In the genomic region with DNA sequence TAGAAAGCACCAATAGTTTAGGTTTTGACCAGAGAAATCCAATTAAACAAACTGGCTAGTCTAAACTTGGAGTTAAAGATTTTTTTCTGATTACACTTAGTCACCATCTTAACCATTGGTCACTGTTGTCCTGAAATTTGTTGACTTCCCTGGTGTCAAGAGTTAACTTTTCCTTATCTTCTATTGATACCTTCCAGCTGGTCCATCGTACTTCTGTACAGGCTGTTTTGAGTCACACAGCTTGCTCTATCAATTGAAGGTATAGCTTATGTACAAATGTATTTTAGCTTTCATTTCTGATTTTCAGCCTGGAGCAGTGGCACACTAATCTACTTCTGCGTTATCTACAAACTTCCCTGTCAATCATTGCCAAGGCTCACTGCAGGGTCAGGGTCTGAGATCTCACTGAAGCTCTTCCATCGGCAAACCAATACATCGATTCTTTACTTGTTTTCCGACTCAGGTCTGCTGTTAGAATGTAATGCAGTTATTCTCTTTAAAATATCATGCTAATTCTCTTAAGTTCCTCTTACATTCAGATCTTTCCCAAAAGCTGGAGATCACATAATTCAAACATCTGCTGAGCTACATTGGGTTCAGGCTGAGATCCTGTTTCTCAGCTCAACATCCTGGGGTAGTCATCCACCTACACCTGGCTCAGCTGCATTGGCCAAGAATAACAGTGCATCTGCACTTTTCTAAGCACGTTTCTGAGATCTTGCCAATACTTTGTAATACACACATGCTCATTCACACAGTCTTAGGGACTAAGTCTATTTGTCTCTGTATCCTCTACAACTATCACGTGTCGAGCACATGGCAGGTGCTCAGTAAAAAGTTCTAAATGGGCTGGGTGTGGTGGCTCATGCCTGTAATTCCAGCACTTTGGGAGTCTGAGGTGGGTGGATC, we compare ENCODE assay signal across 1 cellular context.
A peak's percentile ranks its signal among the peaks of the same experiment; 100 is the strongest.
TF ChIP-seq lines count a peak whose summit lies in the region.

No MANE protein-coding gene starts in this region.

TF ChIP-seq in HepG2, 621 proteins besides CTCF, POLR2A, EP300 and RAD21 (continued from another document and continues in another):
- TF ChIP-seq CEBPG (CRISPR knock-in tag; IDR thresholded peaks at IDR 0.05): no peak
- no peak for TF ChIP-seq ZNF263 (CRISPR knock-in tag; IDR thresholded peaks at IDR 0.05)
- no peak for TF ChIP-seq CHD4 (IDR thresholded peaks at IDR 0.05; ENCODE audit: borderline replicate concordance, low read length)
- TF ChIP-seq YEATS2 (CRISPR knock-in tag; IDR thresholded peaks at IDR 0.05; ENCODE audit: borderline replicate concordance): no peak
- TF ChIP-seq KDM2A (CRISPR knock-in tag; IDR thresholded peaks at IDR 0.05; ENCODE audit: borderline replicate concordance, low read depth): no peak
- TF ChIP-seq ZC3H4 (CRISPR knock-in tag; IDR thresholded peaks at IDR 0.05; ENCODE audit: borderline replicate concordance): no peak
- TF ChIP-seq, protein P1, sequence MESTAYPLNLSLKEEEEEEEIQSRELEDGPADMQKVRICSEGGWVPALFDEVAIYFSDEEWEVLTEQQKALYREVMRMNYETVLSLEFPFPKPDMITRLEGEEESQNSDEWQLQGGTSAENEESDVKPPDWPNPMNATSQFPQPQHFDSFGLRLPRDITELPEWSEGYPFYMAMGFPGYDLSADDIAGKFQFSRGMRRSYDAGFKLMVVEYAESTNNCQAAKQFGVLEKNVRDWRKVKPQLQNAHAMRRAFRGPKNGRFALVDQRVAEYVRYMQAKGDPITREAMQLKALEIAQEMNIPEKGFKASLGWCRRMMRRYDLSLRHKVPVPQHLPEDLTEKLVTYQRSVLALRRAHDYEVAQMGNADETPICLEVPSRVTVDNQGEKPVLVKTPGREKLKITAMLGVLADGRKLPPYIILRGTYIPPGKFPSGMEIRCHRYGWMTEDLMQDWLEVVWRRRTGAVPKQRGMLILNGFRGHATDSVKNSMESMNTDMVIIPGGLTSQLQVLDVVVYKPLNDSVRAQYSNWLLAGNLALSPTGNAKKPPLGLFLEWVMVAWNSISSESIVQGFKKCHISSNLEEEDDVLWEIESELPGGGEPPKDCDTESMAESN (CRISPR knock-in tag; conservative IDR thresholded peaks at IDR 0.05): no peak
- TF ChIP-seq, protein P2, sequence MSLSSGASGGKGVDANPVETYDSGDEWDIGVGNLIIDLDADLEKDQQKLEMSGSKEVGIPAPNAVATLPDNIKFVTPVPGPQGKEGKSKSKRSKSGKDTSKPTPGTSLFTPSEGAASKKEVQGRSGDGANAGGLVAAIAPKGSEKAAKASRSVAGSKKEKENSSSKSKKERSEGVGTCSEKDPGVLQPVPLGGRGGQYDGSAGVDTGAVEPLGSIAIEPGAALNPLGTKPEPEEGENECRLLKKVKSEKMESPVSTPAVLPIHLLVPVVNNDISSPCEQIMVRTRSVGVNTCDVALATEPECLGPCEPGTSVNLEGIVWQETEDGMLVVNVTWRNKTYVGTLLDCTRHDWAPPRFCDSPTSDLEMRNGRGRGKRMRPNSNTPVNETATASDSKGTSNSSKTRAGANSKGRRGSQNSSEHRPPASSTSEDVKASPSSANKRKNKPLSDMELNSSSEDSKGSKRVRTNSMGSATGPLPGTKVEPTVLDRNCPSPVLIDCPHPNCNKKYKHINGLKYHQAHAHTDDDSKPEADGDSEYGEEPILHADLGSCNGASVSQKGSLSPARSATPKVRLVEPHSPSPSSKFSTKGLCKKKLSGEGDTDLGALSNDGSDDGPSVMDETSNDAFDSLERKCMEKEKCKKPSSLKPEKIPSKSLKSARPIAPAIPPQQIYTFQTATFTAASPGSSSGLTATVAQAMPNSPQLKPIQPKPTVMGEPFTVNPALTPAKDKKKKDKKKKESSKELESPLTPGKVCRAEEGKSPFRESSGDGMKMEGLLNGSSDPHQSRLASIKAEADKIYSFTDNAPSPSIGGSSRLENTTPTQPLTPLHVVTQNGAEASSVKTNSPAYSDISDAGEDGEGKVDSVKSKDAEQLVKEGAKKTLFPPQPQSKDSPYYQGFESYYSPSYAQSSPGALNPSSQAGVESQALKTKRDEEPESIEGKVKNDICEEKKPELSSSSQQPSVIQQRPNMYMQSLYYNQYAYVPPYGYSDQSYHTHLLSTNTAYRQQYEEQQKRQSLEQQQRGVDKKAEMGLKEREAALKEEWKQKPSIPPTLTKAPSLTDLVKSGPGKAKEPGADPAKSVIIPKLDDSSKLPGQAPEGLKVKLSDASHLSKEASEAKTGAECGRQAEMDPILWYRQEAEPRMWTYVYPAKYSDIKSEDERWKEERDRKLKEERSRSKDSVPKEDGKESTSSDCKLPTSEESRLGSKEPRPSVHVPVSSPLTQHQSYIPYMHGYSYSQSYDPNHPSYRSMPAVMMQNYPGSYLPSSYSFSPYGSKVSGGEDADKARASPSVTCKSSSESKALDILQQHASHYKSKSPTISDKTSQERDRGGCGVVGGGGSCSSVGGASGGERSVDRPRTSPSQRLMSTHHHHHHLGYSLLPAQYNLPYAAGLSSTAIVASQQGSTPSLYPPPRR (CRISPR knock-in tag; IDR thresholded peaks at IDR 0.05; ENCODE audit: borderline replicate concordance): no peak
- TF ChIP-seq ZNF253 (CRISPR knock-in tag; IDR thresholded peaks at IDR 0.05; ENCODE audit: borderline replicate concordance): no peak
- no peak for TF ChIP-seq KDM3A (CRISPR knock-in tag; IDR thresholded peaks at IDR 0.05; ENCODE audit: low read depth)
- TF ChIP-seq, protein P3, sequence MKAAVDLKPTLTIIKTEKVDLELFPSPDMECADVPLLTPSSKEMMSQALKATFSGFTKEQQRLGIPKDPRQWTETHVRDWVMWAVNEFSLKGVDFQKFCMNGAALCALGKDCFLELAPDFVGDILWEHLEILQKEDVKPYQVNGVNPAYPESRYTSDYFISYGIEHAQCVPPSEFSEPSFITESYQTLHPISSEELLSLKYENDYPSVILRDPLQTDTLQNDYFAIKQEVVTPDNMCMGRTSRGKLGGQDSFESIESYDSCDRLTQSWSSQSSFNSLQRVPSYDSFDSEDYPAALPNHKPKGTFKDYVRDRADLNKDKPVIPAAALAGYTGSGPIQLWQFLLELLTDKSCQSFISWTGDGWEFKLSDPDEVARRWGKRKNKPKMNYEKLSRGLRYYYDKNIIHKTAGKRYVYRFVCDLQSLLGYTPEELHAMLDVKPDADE (CRISPR knock-in tag; IDR thresholded peaks at IDR 0.05): no peak
- no peak for TF ChIP-seq ZNF615 (CRISPR knock-in tag; IDR thresholded peaks at IDR 0.05; ENCODE audit: borderline replicate concordance)
- TF ChIP-seq, protein P4, sequence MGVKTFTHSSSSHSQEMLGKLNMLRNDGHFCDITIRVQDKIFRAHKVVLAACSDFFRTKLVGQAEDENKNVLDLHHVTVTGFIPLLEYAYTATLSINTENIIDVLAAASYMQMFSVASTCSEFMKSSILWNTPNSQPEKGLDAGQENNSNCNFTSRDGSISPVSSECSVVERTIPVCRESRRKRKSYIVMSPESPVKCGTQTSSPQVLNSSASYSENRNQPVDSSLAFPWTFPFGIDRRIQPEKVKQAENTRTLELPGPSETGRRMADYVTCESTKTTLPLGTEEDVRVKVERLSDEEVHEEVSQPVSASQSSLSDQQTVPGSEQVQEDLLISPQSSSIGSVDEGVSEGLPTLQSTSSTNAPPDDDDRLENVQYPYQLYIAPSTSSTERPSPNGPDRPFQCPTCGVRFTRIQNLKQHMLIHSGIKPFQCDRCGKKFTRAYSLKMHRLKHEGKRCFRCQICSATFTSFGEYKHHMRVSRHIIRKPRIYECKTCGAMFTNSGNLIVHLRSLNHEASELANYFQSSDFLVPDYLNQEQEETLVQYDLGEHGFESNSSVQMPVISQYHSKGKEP (CRISPR knock-in tag; IDR thresholded peaks at IDR 0.05): no peak
- TF ChIP-seq ZNF329 (CRISPR knock-in tag; IDR thresholded peaks at IDR 0.05; ENCODE audit: low read depth): no peak
- TF ChIP-seq PRMT3 (CRISPR knock-in tag; IDR thresholded peaks at IDR 0.05; ENCODE audit: borderline replicate concordance, low read depth): no peak
- TF ChIP-seq ATF1 (CRISPR knock-in tag; IDR thresholded peaks at IDR 0.05): no peak
- TF ChIP-seq, protein P5, sequence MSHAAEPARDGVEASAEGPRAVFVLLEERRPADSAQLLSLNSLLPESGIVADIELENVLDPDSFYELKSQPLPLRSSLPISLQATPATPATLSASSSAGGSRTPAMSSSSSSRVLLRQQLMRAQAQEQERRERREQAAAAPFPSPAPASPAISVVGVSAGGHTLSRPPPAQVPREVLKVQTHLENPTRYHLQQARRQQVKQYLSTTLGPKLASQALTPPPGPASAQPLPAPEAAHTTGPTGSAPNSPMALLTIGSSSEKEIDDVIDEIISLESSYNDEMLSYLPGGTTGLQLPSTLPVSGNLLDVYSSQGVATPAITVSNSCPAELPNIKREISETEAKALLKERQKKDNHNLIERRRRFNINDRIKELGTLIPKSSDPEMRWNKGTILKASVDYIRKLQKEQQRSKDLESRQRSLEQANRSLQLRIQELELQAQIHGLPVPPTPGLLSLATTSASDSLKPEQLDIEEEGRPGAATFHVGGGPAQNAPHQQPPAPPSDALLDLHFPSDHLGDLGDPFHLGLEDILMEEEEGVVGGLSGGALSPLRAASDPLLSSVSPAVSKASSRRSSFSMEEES (CRISPR knock-in tag; IDR thresholded peaks at IDR 0.05): no peak
- TF ChIP-seq ZNF567 (CRISPR knock-in tag; IDR thresholded peaks at IDR 0.05; ENCODE audit: borderline replicate concordance): no peak
- TF ChIP-seq REL (CRISPR knock-in tag; conservative IDR thresholded peaks at IDR 0.05): no peak
- TF ChIP-seq, protein P6, sequence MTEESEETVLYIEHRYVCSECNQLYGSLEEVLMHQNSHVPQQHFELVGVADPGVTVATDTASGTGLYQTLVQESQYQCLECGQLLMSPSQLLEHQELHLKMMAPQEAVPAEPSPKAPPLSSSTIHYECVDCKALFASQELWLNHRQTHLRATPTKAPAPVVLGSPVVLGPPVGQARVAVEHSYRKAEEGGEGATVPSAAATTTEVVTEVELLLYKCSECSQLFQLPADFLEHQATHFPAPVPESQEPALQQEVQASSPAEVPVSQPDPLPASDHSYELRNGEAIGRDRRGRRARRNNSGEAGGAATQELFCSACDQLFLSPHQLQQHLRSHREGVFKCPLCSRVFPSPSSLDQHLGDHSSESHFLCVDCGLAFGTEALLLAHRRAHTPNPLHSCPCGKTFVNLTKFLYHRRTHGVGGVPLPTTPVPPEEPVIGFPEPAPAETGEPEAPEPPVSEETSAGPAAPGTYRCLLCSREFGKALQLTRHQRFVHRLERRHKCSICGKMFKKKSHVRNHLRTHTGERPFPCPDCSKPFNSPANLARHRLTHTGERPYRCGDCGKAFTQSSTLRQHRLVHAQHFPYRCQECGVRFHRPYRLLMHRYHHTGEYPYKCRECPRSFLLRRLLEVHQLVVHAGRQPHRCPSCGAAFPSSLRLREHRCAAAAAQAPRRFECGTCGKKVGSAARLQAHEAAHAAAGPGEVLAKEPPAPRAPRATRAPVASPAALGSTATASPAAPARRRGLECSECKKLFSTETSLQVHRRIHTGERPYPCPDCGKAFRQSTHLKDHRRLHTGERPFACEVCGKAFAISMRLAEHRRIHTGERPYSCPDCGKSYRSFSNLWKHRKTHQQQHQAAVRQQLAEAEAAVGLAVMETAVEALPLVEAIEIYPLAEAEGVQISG (CRISPR knock-in tag; IDR thresholded peaks at IDR 0.05): no peak
- TF ChIP-seq ZNF644 (CRISPR knock-in tag; IDR thresholded peaks at IDR 0.05; ENCODE audit: low read depth): no peak
- TF ChIP-seq, protein P7, sequence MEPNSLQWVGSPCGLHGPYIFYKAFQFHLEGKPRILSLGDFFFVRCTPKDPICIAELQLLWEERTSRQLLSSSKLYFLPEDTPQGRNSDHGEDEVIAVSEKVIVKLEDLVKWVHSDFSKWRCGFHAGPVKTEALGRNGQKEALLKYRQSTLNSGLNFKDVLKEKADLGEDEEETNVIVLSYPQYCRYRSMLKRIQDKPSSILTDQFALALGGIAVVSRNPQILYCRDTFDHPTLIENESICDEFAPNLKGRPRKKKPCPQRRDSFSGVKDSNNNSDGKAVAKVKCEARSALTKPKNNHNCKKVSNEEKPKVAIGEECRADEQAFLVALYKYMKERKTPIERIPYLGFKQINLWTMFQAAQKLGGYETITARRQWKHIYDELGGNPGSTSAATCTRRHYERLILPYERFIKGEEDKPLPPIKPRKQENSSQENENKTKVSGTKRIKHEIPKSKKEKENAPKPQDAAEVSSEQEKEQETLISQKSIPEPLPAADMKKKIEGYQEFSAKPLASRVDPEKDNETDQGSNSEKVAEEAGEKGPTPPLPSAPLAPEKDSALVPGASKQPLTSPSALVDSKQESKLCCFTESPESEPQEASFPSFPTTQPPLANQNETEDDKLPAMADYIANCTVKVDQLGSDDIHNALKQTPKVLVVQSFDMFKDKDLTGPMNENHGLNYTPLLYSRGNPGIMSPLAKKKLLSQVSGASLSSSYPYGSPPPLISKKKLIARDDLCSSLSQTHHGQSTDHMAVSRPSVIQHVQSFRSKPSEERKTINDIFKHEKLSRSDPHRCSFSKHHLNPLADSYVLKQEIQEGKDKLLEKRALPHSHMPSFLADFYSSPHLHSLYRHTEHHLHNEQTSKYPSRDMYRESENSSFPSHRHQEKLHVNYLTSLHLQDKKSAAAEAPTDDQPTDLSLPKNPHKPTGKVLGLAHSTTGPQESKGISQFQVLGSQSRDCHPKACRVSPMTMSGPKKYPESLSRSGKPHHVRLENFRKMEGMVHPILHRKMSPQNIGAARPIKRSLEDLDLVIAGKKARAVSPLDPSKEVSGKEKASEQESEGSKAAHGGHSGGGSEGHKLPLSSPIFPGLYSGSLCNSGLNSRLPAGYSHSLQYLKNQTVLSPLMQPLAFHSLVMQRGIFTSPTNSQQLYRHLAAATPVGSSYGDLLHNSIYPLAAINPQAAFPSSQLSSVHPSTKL (CRISPR knock-in tag; IDR thresholded peaks at IDR 0.05): peak; percentile 62
- TF ChIP-seq, protein P8, sequence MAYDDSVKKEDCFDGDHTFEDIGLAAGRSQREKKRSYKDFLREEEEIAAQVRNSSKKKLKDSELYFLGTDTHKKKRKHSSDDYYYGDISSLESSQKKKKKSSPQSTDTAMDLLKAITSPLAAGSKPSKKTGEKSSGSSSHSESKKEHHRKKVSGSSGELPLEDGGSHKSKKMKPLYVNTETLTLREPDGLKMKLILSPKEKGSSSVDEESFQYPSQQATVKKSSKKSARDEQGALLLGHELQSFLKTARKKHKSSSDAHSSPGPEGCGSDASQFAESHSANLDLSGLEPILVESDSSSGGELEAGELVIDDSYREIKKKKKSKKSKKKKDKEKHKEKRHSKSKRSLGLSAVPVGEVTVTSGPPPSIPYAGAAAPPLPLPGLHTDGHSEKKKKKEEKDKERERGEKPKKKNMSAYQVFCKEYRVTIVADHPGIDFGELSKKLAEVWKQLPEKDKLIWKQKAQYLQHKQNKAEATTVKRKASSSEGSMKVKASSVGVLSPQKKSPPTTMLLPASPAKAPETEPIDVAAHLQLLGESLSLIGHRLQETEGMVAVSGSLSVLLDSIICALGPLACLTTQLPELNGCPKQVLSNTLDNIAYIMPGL (CRISPR knock-in tag; IDR thresholded peaks at IDR 0.05; ENCODE audit: borderline replicate concordance in 1 of 2, low read depth in 1 of 2): no peak
- no peak for TF ChIP-seq GABPA (IDR thresholded peaks at IDR 0.05; ENCODE audit: low read depth, low read length)
- TF ChIP-seq GABPA (CRISPR knock-in tag; IDR thresholded peaks at IDR 0.05; ENCODE audit: low read depth): no peak
- TF ChIP-seq ESRRA (CRISPR knock-in tag; IDR thresholded peaks at IDR 0.05; ENCODE audit: low read depth): no peak
- no peak for TF ChIP-seq SP5 (CRISPR knock-in tag; IDR thresholded peaks at IDR 0.05; ENCODE audit: borderline replicate concordance, low read depth)
- no peak for TF ChIP-seq ZNF839 (CRISPR knock-in tag; IDR thresholded peaks at IDR 0.05; ENCODE audit: borderline replicate concordance)
- TF ChIP-seq, protein P9, sequence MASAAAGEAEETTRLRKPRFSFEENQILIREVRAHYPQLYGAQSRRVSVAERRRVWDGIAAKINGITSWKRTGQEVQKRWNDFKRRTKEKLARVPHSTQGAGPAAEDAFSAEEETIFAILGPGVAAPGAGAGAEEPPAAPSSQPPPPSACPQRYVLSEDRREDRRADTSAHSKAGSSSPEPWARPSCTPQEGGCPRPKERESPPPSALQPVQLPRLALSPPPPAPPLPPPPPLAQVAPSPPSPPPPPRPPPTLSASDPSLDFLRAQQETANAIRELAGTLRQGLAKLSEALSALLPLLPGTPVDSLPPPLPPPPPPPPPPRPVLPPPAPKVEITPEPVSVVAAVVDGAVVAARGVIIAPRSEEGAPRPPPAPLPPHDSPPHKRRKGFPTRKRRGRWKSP (CRISPR knock-in tag; IDR thresholded peaks at IDR 0.05): no peak
- no peak for TF ChIP-seq EEA1 (CRISPR knock-in tag; IDR thresholded peaks at IDR 0.05; ENCODE audit: borderline replicate concordance)
- no peak for TF ChIP-seq RFX1 (IDR thresholded peaks at IDR 0.05)
- TF ChIP-seq SATB2 (CRISPR knock-in tag; IDR thresholded peaks at IDR 0.05): no peak
